Comparison of ENCODE assay signal across 8 cellular contexts in genomic region chr19:38877781-38878574, GRCh38. TPM values are rescaled to one million over a fixed set of nuclear protein-coding genes. Genes with fewer than 3 reads are reported as not detected.
DNase-seq lines count a peak whose midpoint lies in the region; ATAC-seq and TF ChIP-seq lines count a peak whose summit lies in the region.

Gene RINL (minus strand): TSS chr19:38878275. CDS start chr19:38876742, 1,533 bp downstream.

- peak; percentile 99 for DNase-seq in DMS53 treated with DMSO at 0.1 percent for 48 hours (lab: John Stamatoyannopoulos, UW; ENCODE audit: unreplicated experiment)
- DNase-seq in Panc1 (ENCODE audit: low read depth, low spot score), result no peak
- DNase-seq in activated T-helper 1 cell treated with Interleukin-2 at 50 U/mL for 16 hours (ENCODE audit: low read depth), result peak; percentile 59
- peak; percentile 31 for DNase-seq in iPS-NIHi7 (ENCODE audit: extremely low spot score)
- DNase-seq in stimulated activated CD4-positive, alpha-beta T cell treated with anti-CD3 and anti-CD28 coated beads, Interleukin-4, amount 100 ng/mL, for 48 hours (ENCODE audit: low read depth in 2 of 2), result peak; percentile 44 to 67
- no peak for DNase-seq in cortex of kidney (lab: John Stamatoyannopoulos, UW)
- no peak for DNase-seq in HuH-7 (ENCODE audit: low spot score)

- H3K4me1 ChIP-seq in Panc1 (ENCODE audit: control insufficient read depth, insufficient read depth, low read length), result peaks cover 7% of the 10 kb centered on the region; the same call in 1 of the 2 replicates

- POLR2A ChIA-PET in Panc1 (lab: Charles Lee), result interaction anchor here (0.6 kb wide), 1 partner anchor 347 kb away, joined by 5 read pairs; no protein-coding TSS in a partner anchor

- no peak for TF ChIP-seq CTCF in Panc1 (IDR thresholded peaks at IDR 0.05)

- peak; percentile 48 for ATAC-seq in HG03520 (IDR thresholded peaks at IDR 0.05; ENCODE audit: unreplicated experiment)
- ATAC-seq in Panc1, result peak; percentile 35

- H3K27me3 ChIP-seq in Panc1 (ENCODE audit: control insufficient read depth, insufficient read depth, low read length), result no peaks in the 10 kb centered on the region

- no TSS peak for BruUV-seq in Panc1 (replicated peaks; lab: Mats Ljungman, UMichigan)

- no peaks in the 10 kb centered on the region for H3K36me3 ChIP-seq in Panc1 (ENCODE audit: control insufficient read depth, insufficient read depth, low read length)

- in situ Hi-C loops in Panc1 (cut with HindIII; ENCODE audit: low pct_unique_long_range_greater_than_20kb, low sequenced_read_pairs), result no loop called here

- CTCF ChIA-PET in Panc1 (lab: Charles Lee), result interaction anchor here (0.5 to 4.9 kb wide), 4 partner anchors 10 to 96 kb away, joined by 3 to 27 read pairs (median 6); no protein-coding TSS in a partner anchor

- H3K9me3 ChIP-seq in Panc1 (ENCODE audit: control insufficient read depth, insufficient read depth, low read depth, low read length), result no peaks in the 10 kb centered on the region

- no peak within 1 kb of the TSS for H3K4me3 ChIP-seq in Panc1 (ENCODE audit: low read depth in 2 of 2, low read length in 2 of 2)

- H3K27ac ChIP-seq in Panc1 (ENCODE audit: low read length), result peak within 1 kb of the TSS; percentile 5; the same call in 1 of the 2 replicates

- intact Hi-C loops in Panc1 (cut with micrococcal nuclease; ENCODE audit: unreplicated experiment), result no loop called here

RNA-seq across cellular contexts. Expression of gene RINL, which starts in this region (rescaled TPM):
- total RNA-seq in Panc1 (2021; ENCODE audit: unreplicated experiment), result 1.3 TPM
- polyA plus RNA-seq in Panc1 (2012; ENCODE audit: insufficient read length), result 1.6 TPM

Comparison
In these comparisons a context has a peak if more than half of its experiments do, and no peak if none do; other contexts are left out.
1. DNase-seq: peak in DMS53 treated with DMSO at 0.1 percent for 48 hours (single experiment), activated T-helper 1 cell treated with Interleukin-2 at 50 U/mL for 16 hours (single experiment), iPS-NIHi7 (single experiment) and stimulated activated CD4-positive, alpha-beta T cell treated with anti-CD3 and anti-CD28 coated beads, Interleukin-4, amount 100 ng/mL, for 48 hours (2 of 2); none in Panc1 (single experiment), cortex of kidney (single experiment) and HuH-7 (single experiment).